22 cellular contexts compared by ENCODE assay signal in the genomic region with DNA sequence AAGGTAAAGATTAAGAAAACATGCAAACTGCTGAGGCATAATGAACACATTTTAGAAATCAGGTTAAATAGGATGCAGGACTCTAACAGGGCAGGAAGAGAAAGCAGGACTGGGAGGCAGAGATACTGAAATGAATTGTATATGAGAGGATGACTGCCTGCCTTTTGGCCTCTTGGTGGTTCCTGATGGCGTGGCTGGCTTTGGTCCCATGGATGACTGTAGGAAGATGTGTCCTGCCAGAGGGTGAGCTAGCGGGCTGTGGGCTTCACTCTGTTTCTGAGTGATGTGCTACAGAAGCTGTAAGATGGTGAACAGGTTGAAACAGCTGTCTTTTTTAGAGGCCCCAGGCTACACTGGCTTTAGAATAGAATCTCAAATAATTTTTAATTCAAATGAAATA.
A peak's percentile ranks its signal among the peaks of the same experiment; 100 is the strongest.
DNase-seq lines count a peak whose midpoint lies in the region; ATAC-seq and TF ChIP-seq lines count a peak whose summit lies in the region.
"Had no signal": no experiment of that assay in that cellular context is flagged by ENCODE, and none has a peak within 500 bp of the region (broad histone marks: within the 10 kb centered on the region; RNA-seq: fewer than 3 reads in every experiment).

No MANE protein-coding gene starts in this region.

- no peaks in the 10 kb centered on the region for H3K9me3 ChIP-seq in GM23248 (ENCODE audit: low read depth)
- H3K9me3 ChIP-seq in SK-N-SH, result no peaks in the 10 kb centered on the region
- no peaks in the 10 kb centered on the region for H3K9me3 ChIP-seq in smooth muscle cell (replicated peaks; ENCODE audit: low read depth)
- H3K9me3 ChIP-seq: adrenal gland; BLaER1 treated with 17β-estradiol and CSF1 and Interleukin-3, amounts not matched to agents 10 nM and 100 nM; ovary had no signal

- no peak overlapping the region for H3K9ac ChIP-seq in GM23248
- no peak overlapping the region for H3K9ac ChIP-seq in SK-N-SH
- no peak overlapping the region for H3K9ac ChIP-seq in smooth muscle cell (ENCODE audit: low read depth)
- H3K9ac ChIP-seq: BLaER1 treated with 17β-estradiol and CSF1 and Interleukin-3, amounts not matched to agents 10 nM and 100 nM had no signal

- no peak for TF ChIP-seq RAD21 in SK-N-SH (IDR thresholded peaks at IDR 0.05; ENCODE audit: low read length)

- H3K27ac ChIP-seq in GM23248 (peak overlapping the region; percentile 54), SK-N-SH (ENCODE audit: low read depth in 2 of 2, low read length in 1 of 2) (no peak overlapping the region), smooth muscle cell (ENCODE audit: low read depth) (peak overlapping the region; percentile 56)
- H3K27ac ChIP-seq: adrenal gland; BLaER1 treated with 17β-estradiol and CSF1 and Interleukin-3, amounts not matched to agents 10 nM and 100 nM; esophagus muscularis mucosa; ovary had no signal

- no peak for TF ChIP-seq CTCF in SK-N-SH (IDR thresholded peaks at IDR 0.05)
- no peak for TF ChIP-seq CTCF in smooth muscle cell (IDR thresholded peaks at IDR 0.05; ENCODE audit: borderline replicate concordance, insufficient read depth, poor library complexity, severe bottlenecking)

- DNase-seq in GM23248 (peak; percentile 81), SK-N-SH (no peak), fibroblast of peridontal ligament (ENCODE audit: extremely low read depth) (peak; percentile 21), smooth muscle cell (lab: John Stamatoyannopoulos, UW; ENCODE audit: unreplicated experiment) (no peak), NCI-H345 treated with DMSO at 0.1 percent for 48 hours (lab: John Stamatoyannopoulos, UW; ENCODE audit: unreplicated experiment) (no peak)
- DNase-seq in activated CD4-positive, alpha-beta T cell treated with anti-CD3 and anti-CD28 coated beads for 1 hour, result no peak
- DNase-seq: activated CD4-positive, alpha-beta T cell treated with anti-CD3 and anti-CD28 coated beads, Interleukin-2, amount 50 U/mL, for 1 hour; activated CD8-positive, alpha-beta memory T cell treated with anti-CD3 and anti-CD28 coated beads, Interleukin-2, amount 50 U/mL, for 4 hours; activated effector memory CD4-positive, alpha-beta T cell treated with Interleukin-2 at 50 U/mL for 16 hours; adrenal gland; effector CD4-positive, alpha-beta T cell; Kasumi-1; kidney; naive thymus-derived CD4-positive, alpha-beta T cell; NCI-H69; ovary; Right ventricle myocardium superior had no signal

- in situ Hi-C loops in GM23248 (cut with MboI), result no loop called here

- H3K9me2 ChIP-seq in GM23248 (ENCODE audit: insufficient read depth) (0 out of 2 replicates have a peak, but pooled peaks cover 7% of the 10 kb centered on the region), SK-N-SH (no peaks in the 10 kb centered on the region)

- H4K20me1 ChIP-seq in GM23248 (ENCODE audit: insufficient read depth) (no peaks in the 10 kb centered on the region), SK-N-SH (ENCODE audit: insufficient read depth) (no peaks in the 10 kb centered on the region), smooth muscle cell (ENCODE audit: low read depth) (no peaks in the 10 kb centered on the region)
- H4K20me1 ChIP-seq: BLaER1 treated with 17β-estradiol and CSF1 and Interleukin-3, amounts not matched to agents 10 nM and 100 nM had no signal

- CTCF ChIA-PET in SK-N-SH (lab: Yijun Ruan, JAX), result no interaction called here

- H3K4me3 ChIP-seq in GM23248, result no peak overlapping the region
- H3K4me3 ChIP-seq in SK-N-SH (ENCODE audit: low read depth in 2 of 2, low read length in 1 of 2), result no peak overlapping the region
- no peak overlapping the region for H3K4me3 ChIP-seq in smooth muscle cell
- H3K4me3 ChIP-seq: adrenal gland; BLaER1 treated with 17β-estradiol and CSF1 and Interleukin-3, amounts not matched to agents 10 nM and 100 nM; esophagus muscularis mucosa; hepatocyte; ovary had no signal

- H3K79me2 ChIP-seq in GM23248 (ENCODE audit: insufficient read depth) (no peaks in the 10 kb centered on the region), SK-N-SH (ENCODE audit: insufficient read depth) (no peaks in the 10 kb centered on the region), smooth muscle cell (ENCODE audit: low read depth) (no peaks in the 10 kb centered on the region)
- H3K79me2 ChIP-seq: hepatocyte had no signal

- H3K36me3 ChIP-seq in GM23248 (ENCODE audit: low read depth) (no peaks in the 10 kb centered on the region), SK-N-SH (replicated peaks in 1 of 2; ENCODE audit: control insufficient read depth in 1 of 2, insufficient read depth in 2 of 2, low read length in 1 of 2) (no peaks in the 10 kb centered on the region), smooth muscle cell (ENCODE audit: low read depth) (no peaks in the 10 kb centered on the region)
- H3K36me3 ChIP-seq: adrenal gland; BLaER1 treated with 17β-estradiol and CSF1 and Interleukin-3, amounts not matched to agents 10 nM and 100 nM; esophagus muscularis mucosa; ovary had no signal

- H3K4me1 ChIP-seq in GM23248 (ENCODE audit: insufficient read depth) (peaks cover 43% of the 10 kb centered on the region), SK-N-SH (ENCODE audit: control insufficient read depth in 1 of 2, insufficient read depth in 2 of 2, low read depth in 1 of 2, low read length in 1 of 2) (no peaks in the 10 kb centered on the region; a peak in 1 of 4 replicates), smooth muscle cell (ENCODE audit: low read depth) (peaks cover 7% of the 10 kb centered on the region)
- H3K4me1 ChIP-seq: adrenal gland, esophagus muscularis mucosa had no signal

- H2AFZ ChIP-seq in GM23248, result no peak overlapping the region
- peak overlapping the region; percentile 53; the same call in 1 of the 2 replicates for H2AFZ ChIP-seq in SK-N-SH (ENCODE audit: low read depth)
- no peak overlapping the region for H2AFZ ChIP-seq in smooth muscle cell (ENCODE audit: low read depth)
- H2AFZ ChIP-seq: hepatocyte had no signal

- H3K4me2 ChIP-seq in GM23248 (ENCODE audit: unreplicated experiment), result peak overlapping the region; percentile 30
- H3K4me2 ChIP-seq in SK-N-SH, result no peak overlapping the region
- H3K4me2 ChIP-seq in smooth muscle cell, result no peak overlapping the region
- H3K4me2 ChIP-seq: BLaER1 treated with 17β-estradiol and CSF1 and Interleukin-3, amounts not matched to agents 10 nM and 100 nM; hepatocyte had no signal

- no peak for ATAC-seq in GM19035 (IDR thresholded peaks at IDR 0.05; ENCODE audit: unreplicated experiment)
- ATAC-seq: naive thymus-derived CD4-positive, alpha-beta T cell; sciatic nerve had no signal

- no peak for TF ChIP-seq EP300 in SK-N-SH (IDR thresholded peaks at IDR 0.05; ENCODE audit: borderline replicate concordance in 1 of 2, low read depth in 1 of 2, low read length in 1 of 2)

- POLR2A ChIA-PET in SK-N-SH (lab: Yijun Ruan, JAX), result no interaction called here

- H3K27me3 ChIP-seq in GM23248 (replicated peaks; ENCODE audit: insufficient read depth) (no peaks in the 10 kb centered on the region), SK-N-SH (ENCODE audit: insufficient read depth) (no peaks in the 10 kb centered on the region), smooth muscle cell (ENCODE audit: low read depth) (no peaks in the 10 kb centered on the region)
- H3K27me3 ChIP-seq: adrenal gland; BLaER1 treated with 17β-estradiol and CSF1 and Interleukin-3, amounts not matched to agents 10 nM and 100 nM; esophagus muscularis mucosa; hepatocyte; ovary had no signal

- H3F3A ChIP-seq in GM23248 (ENCODE audit: insufficient read depth) (peaks cover 21% of the 10 kb centered on the region), SK-N-SH (replicated peaks; ENCODE audit: insufficient read depth) (no peaks in the 10 kb centered on the region), smooth muscle cell (ENCODE audit: low read depth) (no peaks in the 10 kb centered on the region)

- WGBS in GM23248 (ENCODE audit: low coverage in 1 of 2, low lambda C conversion rate in 2 of 2, missing lambda C conversion rate in 2 of 2), 2 experiments, result 69 to 79% methylated on average over 2 of the region's 2 CpGs
- 57% methylated on average over 1 of the region's 2 CpGs for WGBS in SK-N-SH (ENCODE audit: low lambda C conversion rate)
- 93% methylated on average over 2 of the region's 2 CpGs for whole genome bisulfite sequencing in smooth muscle cell (ENCODE audit: low lambda C conversion rate)

TF ChIP-seq in SK-N-SH, 30 proteins besides CTCF, POLR2A, EP300 and RAD21 (continues in another document):
- TF ChIP-seq, protein P1, sequence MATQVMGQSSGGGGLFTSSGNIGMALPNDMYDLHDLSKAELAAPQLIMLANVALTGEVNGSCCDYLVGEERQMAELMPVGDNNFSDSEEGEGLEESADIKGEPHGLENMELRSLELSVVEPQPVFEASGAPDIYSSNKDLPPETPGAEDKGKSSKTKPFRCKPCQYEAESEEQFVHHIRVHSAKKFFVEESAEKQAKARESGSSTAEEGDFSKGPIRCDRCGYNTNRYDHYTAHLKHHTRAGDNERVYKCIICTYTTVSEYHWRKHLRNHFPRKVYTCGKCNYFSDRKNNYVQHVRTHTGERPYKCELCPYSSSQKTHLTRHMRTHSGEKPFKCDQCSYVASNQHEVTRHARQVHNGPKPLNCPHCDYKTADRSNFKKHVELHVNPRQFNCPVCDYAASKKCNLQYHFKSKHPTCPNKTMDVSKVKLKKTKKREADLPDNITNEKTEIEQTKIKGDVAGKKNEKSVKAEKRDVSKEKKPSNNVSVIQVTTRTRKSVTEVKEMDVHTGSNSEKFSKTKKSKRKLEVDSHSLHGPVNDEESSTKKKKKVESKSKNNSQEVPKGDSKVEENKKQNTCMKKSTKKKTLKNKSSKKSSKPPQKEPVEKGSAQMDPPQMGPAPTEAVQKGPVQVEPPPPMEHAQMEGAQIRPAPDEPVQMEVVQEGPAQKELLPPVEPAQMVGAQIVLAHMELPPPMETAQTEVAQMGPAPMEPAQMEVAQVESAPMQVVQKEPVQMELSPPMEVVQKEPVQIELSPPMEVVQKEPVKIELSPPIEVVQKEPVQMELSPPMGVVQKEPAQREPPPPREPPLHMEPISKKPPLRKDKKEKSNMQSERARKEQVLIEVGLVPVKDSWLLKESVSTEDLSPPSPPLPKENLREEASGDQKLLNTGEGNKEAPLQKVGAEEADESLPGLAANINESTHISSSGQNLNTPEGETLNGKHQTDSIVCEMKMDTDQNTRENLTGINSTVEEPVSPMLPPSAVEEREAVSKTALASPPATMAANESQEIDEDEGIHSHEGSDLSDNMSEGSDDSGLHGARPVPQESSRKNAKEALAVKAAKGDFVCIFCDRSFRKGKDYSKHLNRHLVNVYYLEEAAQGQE (IDR thresholded peaks at IDR 0.05; ENCODE audit: low read depth, low read length), result no peak
- TF ChIP-seq TAF1 (IDR thresholded peaks at IDR 0.05; ENCODE audit: borderline replicate concordance, low read depth, low read length), result no peak
- TF ChIP-seq GABPA (IDR thresholded peaks at IDR 0.05; ENCODE audit: low read depth), result no peak
- TF ChIP-seq, protein P2, sequence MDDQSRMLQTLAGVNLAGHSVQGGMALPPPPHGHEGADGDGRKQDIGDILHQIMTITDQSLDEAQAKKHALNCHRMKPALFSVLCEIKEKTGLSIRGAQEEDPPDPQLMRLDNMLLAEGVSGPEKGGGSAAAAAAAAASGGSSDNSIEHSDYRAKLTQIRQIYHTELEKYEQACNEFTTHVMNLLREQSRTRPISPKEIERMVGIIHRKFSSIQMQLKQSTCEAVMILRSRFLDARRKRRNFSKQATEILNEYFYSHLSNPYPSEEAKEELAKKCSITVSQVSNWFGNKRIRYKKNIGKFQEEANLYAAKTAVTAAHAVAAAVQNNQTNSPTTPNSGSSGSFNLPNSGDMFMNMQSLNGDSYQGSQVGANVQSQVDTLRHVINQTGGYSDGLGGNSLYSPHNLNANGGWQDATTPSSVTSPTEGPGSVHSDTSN (IDR thresholded peaks at IDR 0.05), result no peak

Comparison
In these comparisons a context has a peak if more than half of its experiments do, and no peak if none do; other contexts are left out.
1. DNase-seq: peak in GM23248 (single experiment) and fibroblast of peridontal ligament (single experiment); none in SK-N-SH (single experiment), smooth muscle cell (single experiment), activated CD4-positive, alpha-beta T cell treated with anti-CD3 and anti-CD28 coated beads for 1 hour (single experiment) and NCI-H345 treated with DMSO at 0.1 percent for 48 hours (single experiment).
2. H3K27ac ChIP-seq: peak in GM23248 (single experiment) and smooth muscle cell (single experiment); none in SK-N-SH (0 of 2).